Comparison of ENCODE assay signal across 16 cellular contexts in the genomic region with DNA sequence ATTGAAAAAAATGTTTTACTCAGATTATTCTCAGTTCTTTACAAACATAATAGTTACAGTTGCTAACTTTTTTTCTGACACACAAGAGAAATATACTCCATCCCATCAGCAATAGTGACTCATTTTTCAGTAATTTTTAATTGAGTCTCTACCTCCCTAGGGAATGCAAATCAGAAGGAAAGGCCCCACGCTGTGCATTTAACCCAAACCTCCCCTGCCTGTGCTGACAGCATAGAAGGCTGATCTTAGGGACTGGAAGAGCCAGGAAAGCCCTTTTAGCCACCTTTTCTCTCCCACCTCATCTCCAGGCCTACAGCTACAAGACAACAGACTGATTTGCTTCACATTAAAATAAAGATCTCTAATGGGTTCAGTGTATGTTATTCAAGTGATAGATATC. TPM values are rescaled to one million over a fixed set of nuclear protein-coding genes. Genes with fewer than 3 reads are reported as not detected.
DNase-seq lines count a peak whose midpoint lies in the region; ATAC-seq, FAIRE-seq and TF ChIP-seq lines count a peak whose summit lies in the region.
"Had no signal": no experiment of that assay in that cellular context is flagged by ENCODE, and none has a peak within 500 bp of the region (broad histone marks: within the 10 kb centered on the region; RNA-seq: fewer than 3 reads in every experiment).

No MANE protein-coding gene starts in this region.

- CTCF ChIA-PET in H1 (lab: Charles Lee; ENCODE audit: partially characterized antibody): no interaction called here

- no peak overlapping the region for H3K56ac ChIP-seq in H1 (replicated peaks; ENCODE audit: insufficient read length, low read depth, low read length)

- peaks cover 0 to 3% (median 0%) of the 10 kb centered on the region in 4 experiments; a peak in 4 of 7 replicates for H3K4me1 ChIP-seq in H1 (replicated peaks in 1 of 4; ENCODE audit: control insufficient read depth in 3 of 4, insufficient read depth in 4 of 4, low read length in 3 of 4)
- H3K4me1 ChIP-seq in osteoblast (ENCODE audit: insufficient read depth, low read length): peaks cover 13% of the 10 kb centered on the region
- H3K4me1 ChIP-seq: gastroesophageal sphincter had no signal

- no peaks in the 10 kb centered on the region for H3K79me2 ChIP-seq in H1 (ENCODE audit: control insufficient read depth in 1 of 2, insufficient read depth in 2 of 2, low read length in 2 of 2)
- H3K79me2 ChIP-seq in osteoblast (ENCODE audit: insufficient read depth, low read length): no peaks in the 10 kb centered on the region

- POLR2A ChIA-PET in H1 (lab: Charles Lee; ENCODE audit: partially characterized antibody): no interaction called here

- TF ChIP-seq EP300 in H1 (IDR thresholded peaks at IDR 0.05; ENCODE audit: borderline replicate concordance in 1 of 2, low read depth in 2 of 2, low read length in 2 of 2): no peak

- no peak overlapping the region for H2BK120ac ChIP-seq in H1 (replicated peaks; ENCODE audit: low read depth, low read length)

- H3K36me3 Mint-ChIP-seq in CD14-positive monocyte: no peaks in the 10 kb centered on the region
- H3K36me3 Mint-ChIP-seq: IgD-negative memory B cell had no signal

- DNase-seq in Daoy (ENCODE audit: low read depth): peak; percentile 87
- peak; percentile 33 for DNase-seq in NCI-H526 treated with DMSO at 0.1 percent for 48 hours (lab: John Stamatoyannopoulos, UW)
- DNase-seq in H1 (ENCODE audit: low read depth in 1 of 2, low spot score in 2 of 2): peak in 1 of 2 experiments; percentile 7
- peak; percentile 90 for DNase-seq in osteoblast (ENCODE audit: insufficient read length, low spot score, missing footprints)
- no peak for DNase-seq in CD14-positive monocyte (ENCODE audit: low spot score)
- DNase-seq: activated T-cell treated with anti-CD3 and anti-CD28 coated beads, Interleukin-2, amount 50 U/mL, for 4 hours; NCI-H2171 treated with DMSO at 0.1 percent for 48 hours had no signal

- H3K4me3 ChIP-seq in H1 (ENCODE audit: extremely low read depth in 1 of 4, insufficient read depth in 2 of 4, low read depth in 3 of 4, low read length in 4 of 4) (no peak overlapping the region), osteoblast (ENCODE audit: insufficient read depth, low read length) (no peak overlapping the region)
- H3K4me3 ChIP-seq: gastroesophageal sphincter, lung had no signal

- H3K27me3 Mint-ChIP-seq in CD14-positive monocyte (ENCODE audit: low read depth in 3 of 3): peaks cover 0 to 4% (median 2%) of the 10 kb centered on the region in 3 donors
- H3K27me3 Mint-ChIP-seq: central memory CD8-positive, alpha-beta T cell; IgD-negative memory B cell had no signal

- H3K4ac ChIP-seq in H1 (replicated peaks; ENCODE audit: insufficient read length, low read depth, low read length): no peak overlapping the region

- no peak overlapping the region for H2BK12ac ChIP-seq in H1 (ENCODE audit: low read depth, low read length)

- H3K23ac ChIP-seq in H1 (ENCODE audit: insufficient read length): no peak overlapping the region

- no peak overlapping the region for H2BK5ac ChIP-seq in H1 (ENCODE audit: low read depth, low read length)

- H2BK15ac ChIP-seq in H1 (ENCODE audit: low read length): no peak overlapping the region

- H3K36me3 ChIP-seq in H1 (ENCODE audit: control insufficient read depth in 2 of 4, insufficient read depth in 4 of 4, low read length in 3 of 4) (no peaks in the 10 kb centered on the region), osteoblast (ENCODE audit: insufficient read depth, low read length) (no peaks in the 10 kb centered on the region)
- H3K36me3 ChIP-seq: gastroesophageal sphincter had no signal

- H4K8ac ChIP-seq in H1 (ENCODE audit: extremely low read depth, insufficient read depth, low read length): no peak overlapping the region

- H4K91ac ChIP-seq in H1 (replicated peaks; ENCODE audit: insufficient read length, low read length): no peak overlapping the region

- no peaks in the 10 kb centered on the region; the same call in 1 of the 2 replicates for H3K23me2 ChIP-seq in H1 (ENCODE audit: low read depth, low read length)

- ATAC-seq in HG03571 (IDR thresholded peaks at IDR 0.05; ENCODE audit: unreplicated experiment) (no peak), GM19463 (IDR thresholded peaks at IDR 0.05; ENCODE audit: unreplicated experiment) (no peak), HG02642 (IDR thresholded peaks at IDR 0.05; ENCODE audit: poor library complexity, unreplicated experiment) (no peak)
- ATAC-seq: activated T-cell treated with anti-CD3 and anti-CD28 coated beads, Interleukin-2, amount 50 U/mL, for 4 hours; gastroesophageal sphincter had no signal

- H4K5ac ChIP-seq in H1 (ENCODE audit: insufficient read length, low read depth, low read length): no peak overlapping the region

- H3K27ac ChIP-seq in H1 (ENCODE audit: low read depth, low read length) (no peak overlapping the region), osteoblast (ENCODE audit: low read depth, low read length) (peak overlapping the region; percentile 59)
- H3K27ac ChIP-seq: gastroesophageal sphincter had no signal

- intact Hi-C loops in CD14-positive monocyte (cut with micrococcal nuclease): no loop called here

- no peak for TF ChIP-seq RAD21 in H1 (IDR thresholded peaks at IDR 0.05 in 1 of 2, conservative IDR thresholded peaks at IDR 0.05 in 1 of 2; ENCODE audit: low read depth in 2 of 2, low read length in 2 of 2)

- FAIRE-seq in H1 (lab: Jason Lieb, UNC): peak; percentile 75
- FAIRE-seq: GM18507 had no signal

- H2AFZ ChIP-seq in H1 (ENCODE audit: low read length) (no peak overlapping the region), osteoblast (ENCODE audit: low read length) (no peak overlapping the region)

- no peak for TF ChIP-seq POLR2A in H1 (IDR thresholded peaks at IDR 0.05; ENCODE audit: control extremely low read depth in 1 of 2, low read depth in 2 of 2, low read length in 2 of 2)

- H3K9me3 ChIP-seq in H1 (ENCODE audit: insufficient read depth in 2 of 2, low read depth in 1 of 2, low read length in 1 of 2) (no peaks in the 10 kb centered on the region), osteoblast (ENCODE audit: low read depth, low read length) (no peaks in the 10 kb centered on the region)
- H3K9me3 ChIP-seq: gastroesophageal sphincter had no signal

- no peak overlapping the region for H3K4me3 Mint-ChIP-seq in CD14-positive monocyte
- H3K4me3 Mint-ChIP-seq: activated T-cell treated with anti-CD3 and anti-CD28 coated beads, Interleukin-2, amount 50 U/mL, for 4 hours; central memory CD8-positive, alpha-beta T cell had no signal

- no peak overlapping the region for H3K9ac ChIP-seq in H1 (replicated peaks in 1 of 4; ENCODE audit: extremely low read depth in 1 of 4, low read depth in 3 of 4, low read length in 3 of 4)

- no peaks in the 10 kb centered on the region for H3K9me3 Mint-ChIP-seq in CD14-positive monocyte
- H3K9me3 Mint-ChIP-seq: activated T-cell treated with anti-CD3 and anti-CD28 coated beads, Interleukin-2, amount 50 U/mL, for 4 hours; central memory CD8-positive, alpha-beta T cell had no signal

- no peaks in the 10 kb centered on the region for H3K27me3 ChIP-seq in H1 (replicated peaks in 1 of 4; ENCODE audit: control insufficient read depth in 3 of 4, extremely low read depth in 1 of 4, insufficient read depth in 3 of 4, low read length in 3 of 4)
- H3K27me3 ChIP-seq in osteoblast (ENCODE audit: insufficient read depth, low read length): peaks cover 14% of the 10 kb centered on the region
- H3K27me3 ChIP-seq: gastroesophageal sphincter had no signal

- TF ChIP-seq CTCF in H1 (IDR thresholded peaks at IDR 0.05; ENCODE audit: control extremely low read depth in 1 of 3, insufficient read depth in 1 of 3, low read depth in 1 of 3, low read length in 3 of 3): no peak
- TF ChIP-seq CTCF in osteoblast (IDR thresholded peaks at IDR 0.05; ENCODE audit: extremely low read depth, low read depth, low read length): no peak
- no peak for TF ChIP-seq CTCF in CD14-positive monocyte (IDR thresholded peaks at IDR 0.05)

- no peak overlapping the region for H3K27ac Mint-ChIP-seq in CD14-positive monocyte
- H3K27ac Mint-ChIP-seq: progenitor cell of endocrine pancreas had no signal

- H3K79me1 ChIP-seq in H1 (ENCODE audit: low read depth, low read length): no peaks in the 10 kb centered on the region

- H3K4me1 Mint-ChIP-seq in CD14-positive monocyte: no peaks in the 10 kb centered on the region
- H3K4me1 Mint-ChIP-seq: central memory CD8-positive, alpha-beta T cell had no signal

- H3K4me2 ChIP-seq in H1 (ENCODE audit: insufficient read depth in 1 of 2, low read depth in 2 of 2, low read length in 2 of 2) (no peak overlapping the region), osteoblast (ENCODE audit: insufficient read depth, low read length) (peak overlapping the region; percentile 37)

- H3K18ac ChIP-seq in H1 (ENCODE audit: extremely low read depth, low read length): no peak overlapping the region

- WGBS in H1 (ENCODE audit: extremely low coverage in 1 of 2, insufficient coverage in 1 of 2, insufficient read length in 1 of 2, insufficient replicate concordance in 2 of 2, low coverage in 1 of 2, low lambda C conversion rate in 2 of 2, missing lambda C conversion rate in 1 of 2), 2 experiments: 21% methylated on average over 1 of the region's 1 CpG; no CpG with 5 or more reads in 1 of the 2 experiments

- no peak overlapping the region for H2AK5ac ChIP-seq in H1 (ENCODE audit: low read depth, low read length)

- H2BK20ac ChIP-seq in H1 (ENCODE audit: low read length): no peak overlapping the region

- no peak overlapping the region for H3K14ac ChIP-seq in H1 (ENCODE audit: insufficient read length)

- H4K20me1 ChIP-seq in H1 (replicated peaks in 1 of 2; ENCODE audit: control insufficient read depth in 1 of 2, insufficient read depth in 2 of 2, low read length in 2 of 2) (no peaks in the 10 kb centered on the region), osteoblast (ENCODE audit: insufficient read depth, low read length) (no peaks in the 10 kb centered on the region)

TF ChIP-seq in H1, 55 proteins besides CTCF, POLR2A, EP300 and RAD21:
- TF ChIP-seq CHD1 (IDR thresholded peaks at IDR 0.05; ENCODE audit: low read depth, low read length) (no peak), SP1 (IDR thresholded peaks at IDR 0.05; ENCODE audit: low read depth, low read length) (peak; percentile 37; the same call in 1 of the 2 replicates)
TF ChIP-seq in H1: peak in this region for 1.

RNA-seq across cellular contexts. Expression of gene PIK3CG, which starts 24.7 kb away (rescaled TPM):
- total RNA-seq in Daoy (2014; rRNA removed; shearing (Covaris generic)): 0.86 and 1.5 TPM in 2 replicates
- total RNA-seq in H1 (2021; fragmentation: NEBNext Ultra II Directional; extraction: Animal tissue kit (Norgen Biotek cat#: 25700)): not detected in 2 replicates
- polyA plus RNA-seq in H1 (2011; rRNA removed) (not detected in 2 replicates), CD14-positive monocyte (10 to 100 TPM; 20.7 to 31.2 TPM)
- not detected for polyA plus RNA-seq in H1 (2011; cell fraction: cytosol; rRNA removed)
- polyA plus RNA-seq in H1 (2011; cell fraction: nucleus; rRNA removed): not detected
- not detected in 4 replicates for polyA plus RNA-seq in H1 (2012, experiment 1 of 2)
- polyA plus RNA-seq in H1 (2012, experiment 2 of 2): not detected
- polyA plus RNA-seq in H1 (2013, experiment 1 of 2): not detected
- not detected for polyA plus RNA-seq in H1 (2013, experiment 2 of 2)
- not detected in 2 replicates for polyA minus RNA-seq in H1 (2011; rRNA and poly(A)+ RNA removed)
- polyA minus RNA-seq in H1 (2011; cell fraction: cytosol; rRNA and poly(A)+ RNA removed): not detected
- polyA minus RNA-seq in H1 (2011; cell fraction: nucleus; rRNA and poly(A)+ RNA removed): not detected
- not detected in 2 replicates for total RNA-seq in osteoblast
- total RNA-seq: progenitor cell of endocrine pancreas had no signal
